8 cellular contexts compared by ENCODE assay signal in the genomic region with DNA sequence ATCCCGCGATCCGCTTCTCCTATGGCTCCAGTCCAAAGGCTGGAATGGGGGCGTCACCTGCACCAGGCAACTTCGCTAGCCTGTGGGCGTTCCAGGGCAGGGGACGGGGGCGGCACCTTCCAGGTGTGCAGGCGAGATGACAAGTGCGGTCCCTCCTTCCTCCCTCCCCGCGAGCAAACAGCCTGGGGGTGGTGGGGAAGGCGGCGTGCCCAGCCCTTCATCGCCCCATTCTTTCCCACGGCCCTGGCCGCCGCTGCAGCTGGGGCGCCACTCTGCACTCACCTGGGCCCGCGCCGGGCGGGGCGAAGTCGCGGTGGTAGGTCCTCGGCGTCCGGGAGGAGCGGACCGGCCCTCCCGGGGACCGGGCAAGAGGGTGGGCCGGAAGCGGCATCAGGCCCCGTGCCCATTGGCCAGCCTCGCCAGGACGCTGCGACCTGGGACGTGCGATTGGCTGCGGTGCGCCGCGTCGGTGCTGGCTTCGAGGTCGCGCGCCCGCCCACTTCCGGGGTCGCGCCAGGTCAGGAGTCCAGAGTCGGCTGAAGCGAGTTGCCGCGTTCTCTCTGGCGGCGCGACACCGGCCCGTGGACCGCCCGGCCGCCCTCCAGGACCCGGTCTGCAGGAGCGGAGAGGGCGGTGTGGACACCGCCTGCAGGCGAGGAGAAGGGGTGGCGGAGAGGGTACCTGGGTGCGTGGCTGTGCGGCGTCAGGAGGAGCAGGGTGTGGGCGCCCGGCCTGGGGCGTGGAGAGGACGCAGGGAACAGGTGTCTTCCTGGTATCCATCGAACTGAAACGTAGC. TPM values are rescaled to one million over a fixed set of nuclear protein-coding genes. Genes with fewer than 3 reads are reported as not detected.
DNase-seq lines count a peak whose midpoint lies in the region; ATAC-seq and TF ChIP-seq lines count a peak whose summit lies in the region.

A gene with protein sequence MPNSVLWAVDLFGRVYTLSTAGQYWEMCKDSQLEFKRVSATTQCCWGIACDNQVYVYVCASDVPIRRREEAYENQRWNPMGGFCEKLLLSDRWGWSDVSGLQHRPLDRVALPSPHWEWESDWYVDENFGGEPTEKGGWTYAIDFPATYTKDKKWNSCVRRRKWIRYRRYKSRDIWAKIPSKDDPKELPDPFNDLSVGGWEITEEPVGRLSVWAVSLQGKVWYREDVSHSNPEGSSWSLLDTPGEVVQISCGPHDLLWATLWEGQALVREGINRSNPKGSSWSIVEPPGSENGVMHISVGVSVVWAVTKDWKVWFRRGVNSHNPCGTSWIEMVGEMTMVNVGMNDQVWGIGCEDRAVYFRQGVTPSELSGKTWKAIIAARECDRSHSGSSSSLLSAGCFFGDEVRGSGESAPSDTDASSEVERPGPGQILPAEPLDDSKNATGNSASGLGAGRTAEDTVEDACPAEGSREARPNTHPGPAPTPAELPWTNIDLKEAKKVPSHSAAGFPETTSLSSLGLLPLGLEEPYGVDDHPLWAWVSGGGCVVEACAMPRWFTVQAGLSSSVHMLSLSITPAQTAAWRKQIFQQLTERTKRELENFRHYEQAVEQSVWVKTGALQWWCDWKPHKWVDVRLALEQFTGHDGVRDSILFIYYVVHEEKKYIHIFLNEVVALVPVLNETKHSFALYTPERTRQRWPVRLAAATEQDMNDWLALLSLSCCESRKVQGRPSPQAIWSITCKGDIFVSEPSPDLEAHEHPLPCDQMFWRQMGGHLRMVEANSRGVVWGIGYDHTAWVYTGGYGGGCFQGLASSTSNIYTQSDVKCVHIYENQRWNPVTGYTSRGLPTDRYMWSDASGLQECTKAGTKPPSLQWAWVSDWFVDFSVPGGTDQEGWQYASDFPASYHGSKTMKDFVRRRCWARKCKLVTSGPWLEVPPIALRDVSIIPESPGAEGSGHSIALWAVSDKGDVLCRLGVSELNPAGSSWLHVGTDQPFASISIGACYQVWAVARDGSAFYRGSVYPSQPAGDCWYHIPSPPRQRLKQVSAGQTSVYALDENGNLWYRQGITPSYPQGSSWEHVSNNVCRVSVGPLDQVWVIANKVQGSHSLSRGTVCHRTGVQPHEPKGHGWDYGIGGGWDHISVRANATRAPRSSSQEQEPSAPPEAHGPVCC (minus strand): TSS at position 389 of the 796 bp plus-strand sequence. CDS start 6,086 bp downstream, outside the sequence.

- no peaks in the 10 kb centered on the region for H3K36me3 ChIP-seq in transverse colon

- H3K4me3 ChIP-seq in GM12875 (ENCODE audit: low read depth, low read length): peak within 1 kb of the TSS; percentile 94
- peak within 1 kb of the TSS; percentile 65 to 97 (median 70) for H3K4me3 ChIP-seq in transverse colon

- peaks cover 6 to 40% (median 25%) of the 10 kb centered on the region in 4 donors for H3K4me1 ChIP-seq in transverse colon

- TF ChIP-seq CTCF in GM12875 (IDR thresholded peaks at IDR 0.05; ENCODE audit: borderline replicate concordance, insufficient read depth, low read depth, low read length): no peak
- peak in 1 of 5 experiments; percentile 9 for TF ChIP-seq CTCF in transverse colon (IDR thresholded peaks at IDR 0.05)

- H3K27ac ChIP-seq in transverse colon: peak within 1 kb of the TSS; percentile 82 to 95 (median 93)

- peak; percentile 98 for ATAC-seq in HG02763 (IDR thresholded peaks at IDR 0.05; ENCODE audit: unreplicated experiment)

- no peaks in the 10 kb centered on the region for H3K27me3 ChIP-seq in transverse colon

- DNase-seq in NCI-H1417 (lab: John Stamatoyannopoulos, UW): peak; percentile 92 to 95 (median 93)
- DNase-seq in SW 1271 (lab: John Stamatoyannopoulos, UW): peak; percentile 77 to 84
- peak; percentile 64 for DNase-seq in activated naive CD8-positive, alpha-beta T cell treated with anti-CD3 and anti-CD28 coated beads, Interleukin-2, amount 50 U/mL, for 16 hours (ENCODE audit: low read depth, low spot score)
- peak; percentile 99 for DNase-seq in cardiac septum (ENCODE audit: low spot score)
- DNase-seq in pons (ENCODE audit: low spot score): peak; percentile 90
- peak; percentile 97 for DNase-seq in transverse colon

- intact Hi-C loops in cardiac septum (cut with DNase I): loop anchor here (1.0 kb wide), 1 partner anchor 28 kb away; no protein-coding TSS in a partner anchor
- intact Hi-C loops in transverse colon (cut with DNase I; ENCODE audit: low total_unique reads): no loop called here

- H3K9me3 ChIP-seq in transverse colon: no peaks in the 10 kb centered on the region

- TF ChIP-seq EP300 in transverse colon (IDR thresholded peaks at IDR 0.05; ENCODE audit: low read depth): no peak

- TF ChIP-seq POLR2A in transverse colon (IDR thresholded peaks at IDR 0.05): peak; percentile 72

- 1% methylated on average over 36 of the region's 81 CpGs; no CpG with 5 or more reads in 1 of the 2 donors for WGBS in transverse colon (ENCODE audit: low coverage in 1 of 2), 2 donors

- in situ Hi-C loops in transverse colon (cut with MboI; ENCODE audit: low pct_ligation_motif_present in 1 of 4, low pct_unique_long_range_greater_than_20kb in 1 of 4, low sequenced_read_pairs in 3 of 4): no loop called here

RNA-seq across cellular contexts. Expression of the gene that starts here (rescaled TPM):
- total RNA-seq in cardiac septum: 16.6 TPM
- 10 to 100 TPM; 23.1 to 43.0 (median 28.8) TPM for total RNA-seq in transverse colon

Comparison
In these comparisons a context has a peak if more than half of its experiments do, and no peak if none do; other contexts are left out.
1. Peak in every context shown above with its lines: DNase-seq, ATAC-seq, H3K4me3 ChIP-seq and H3K27ac ChIP-seq.